Comparison of ENCODE assay signal across 20 cellular contexts in the genomic region with DNA sequence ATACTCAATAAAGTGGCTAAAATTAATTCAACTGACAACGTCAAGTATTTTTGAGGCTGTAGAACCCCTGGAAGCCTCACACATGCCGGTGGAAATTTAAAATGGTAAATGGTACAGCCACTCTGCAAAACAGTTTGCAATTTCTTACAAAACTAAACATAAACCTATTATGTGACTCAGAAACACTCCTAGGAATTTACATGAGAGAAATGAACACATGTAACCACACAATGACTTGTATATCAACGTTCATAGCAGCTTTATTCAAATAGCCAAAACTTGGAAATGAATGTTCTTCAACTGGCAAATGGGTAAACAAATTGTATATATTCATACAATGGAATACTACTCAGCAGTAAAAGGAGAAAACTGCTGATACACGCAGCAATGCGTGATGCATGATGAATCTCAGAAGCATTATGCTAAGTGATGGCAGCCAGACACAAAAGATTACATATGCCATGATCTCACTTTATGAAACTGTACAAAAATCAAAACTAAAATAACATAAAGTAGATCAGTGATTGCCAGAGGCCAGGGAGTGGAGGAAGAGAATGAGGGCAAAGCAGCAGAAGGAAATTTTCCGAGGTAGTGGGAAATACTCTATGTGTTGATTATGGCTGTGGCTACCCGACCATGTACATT.
DNase-seq lines count a peak whose midpoint lies in the region; ATAC-seq and TF ChIP-seq lines count a peak whose summit lies in the region.
"Had no signal": no experiment of that assay in that cellular context is flagged by ENCODE, and none has a peak within 500 bp of the region (broad histone marks: within the 10 kb centered on the region; RNA-seq: fewer than 3 reads in every experiment).

No MANE protein-coding gene starts in this region.

- TF ChIP-seq CTCF in brain microvascular endothelial cell (IDR thresholded peaks at IDR 0.05; ENCODE audit: low read depth, low read length, missing control alignments): no peak
- no peak for TF ChIP-seq CTCF in osteocyte (IDR thresholded peaks at IDR 0.05)
- no peak for TF ChIP-seq CTCF in WERI-Rb-1 (IDR thresholded peaks at IDR 0.05; ENCODE audit: low read depth, low read length)

- no peaks in the 10 kb centered on the region for H3K9me3 ChIP-seq in WERI-Rb-1 (ENCODE audit: severe bottlenecking)

- H3K36me3 Mint-ChIP-seq in osteocyte (ENCODE audit: unreplicated experiment): no peaks in the 10 kb centered on the region
- H3K36me3 Mint-ChIP-seq: CD14-positive monocyte had no signal

- in situ Hi-C loops in brain microvascular endothelial cell (cut with HindIII; ENCODE audit: low pct_ligation_motif_present, low sequenced_read_pairs): no loop called here

- no peak for ATAC-seq in HG02798 (IDR thresholded peaks at IDR 0.05; ENCODE audit: poor library complexity, unreplicated experiment)

- DNase-seq in ELR (ENCODE audit: low read depth) (peak; percentile 57), M059J (ENCODE audit: low read depth) (peak; percentile 26), brain microvascular endothelial cell (no peak), osteocyte (ENCODE audit: extremely low spot score, unreplicated experiment) (no peak), WERI-Rb-1 (no peak), DMS153 (lab: John Stamatoyannopoulos, UW) (no peak), activated gamma-delta T cell treated with Interleukin-2 at 50 U/mL for 16 hours (no peak)
- DNase-seq: DMS53, H7, KG1, NCI-H1417 treated with DMSO at 0.1 percent for 48 hours, NCI-H187, NCI-H446 treated with DMSO at 0.1 percent for 48 hours, PC-9, RPMI8226, SHP77 had no signal

- H3K4me3 ChIP-seq in brain microvascular endothelial cell (ENCODE audit: low read depth, low read length): no peak overlapping the region
- H3K4me3 ChIP-seq in WERI-Rb-1 (ENCODE audit: low read depth, low read length): no peak overlapping the region
- H3K4me3 ChIP-seq: PC-9, SK-N-MC had no signal

- H3K36me3 ChIP-seq in brain microvascular endothelial cell (replicated peaks): no peaks in the 10 kb centered on the region
- no peaks in the 10 kb centered on the region for H3K36me3 ChIP-seq in WERI-Rb-1

- H3K27ac Mint-ChIP-seq in osteocyte (ENCODE audit: unreplicated experiment): peak overlapping the region; percentile 84
- H3K27ac Mint-ChIP-seq: B cell, CD14-positive monocyte had no signal

- no peaks in the 10 kb centered on the region for H3K27me3 Mint-ChIP-seq in osteocyte (ENCODE audit: unreplicated experiment)
- H3K27me3 Mint-ChIP-seq: B cell had no signal

- H3K27ac ChIP-seq in brain microvascular endothelial cell (peak overlapping the region; percentile 76), WERI-Rb-1 (no peak overlapping the region)
- H3K27ac ChIP-seq: PC-9, SK-N-MC had no signal

- peak overlapping the region; percentile 24 for H3K4me3 Mint-ChIP-seq in osteocyte (ENCODE audit: unreplicated experiment)
- H3K4me3 Mint-ChIP-seq: B cell, CD14-positive monocyte had no signal

- peaks cover 7% of the 10 kb centered on the region for H3K9me3 Mint-ChIP-seq in osteocyte (ENCODE audit: unreplicated experiment)

- H3K27me3 ChIP-seq in brain microvascular endothelial cell (replicated peaks): no peaks in the 10 kb centered on the region
- no peaks in the 10 kb centered on the region for H3K27me3 ChIP-seq in WERI-Rb-1 (ENCODE audit: insufficient read depth, low read depth, severe bottlenecking)

- H3K4me1 Mint-ChIP-seq in osteocyte (ENCODE audit: unreplicated experiment): peaks cover 54% of the 10 kb centered on the region
- H3K4me1 Mint-ChIP-seq: B cell, CD14-positive monocyte had no signal

Comparison
In these comparisons a context has a peak if more than half of its experiments do, and no peak if none do; other contexts are left out.
1. DNase-seq: peak in ELR (single experiment) and M059J (single experiment); none in brain microvascular endothelial cell (single experiment), osteocyte (single experiment), WERI-Rb-1 (single experiment), DMS153 (single experiment) and activated gamma-delta T cell treated with Interleukin-2 at 50 U/mL for 16 hours (single experiment).